ENCODE assay signal across 3 cellular contexts in the genomic region with DNA sequence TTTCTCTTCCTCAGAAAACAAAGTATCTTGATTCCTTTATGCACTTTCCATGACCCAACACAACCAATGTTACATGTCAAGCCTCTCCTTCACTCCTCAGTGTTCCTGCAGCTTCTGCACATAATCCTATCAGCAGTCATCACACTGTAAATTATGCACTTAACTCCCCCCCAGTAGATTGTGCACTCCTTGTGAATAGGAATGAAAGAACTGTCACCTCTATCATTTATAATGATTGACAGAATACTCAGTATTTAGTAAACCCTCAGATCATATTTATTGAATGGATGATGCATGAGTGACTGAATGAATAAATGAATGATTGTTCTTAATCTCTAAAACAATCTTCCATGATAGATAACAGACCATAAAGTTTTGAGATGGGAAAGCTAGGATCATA.
"Had no signal": no experiment of that assay in that cellular context is flagged by ENCODE, and none has a peak within 500 bp of the region (broad histone marks: within the 10 kb centered on the region; RNA-seq: fewer than 3 reads in every experiment).

No MANE protein-coding gene starts in this region.

- DNase-seq: GDM1, GF-D8 had no signal

- H3K4me3 ChIP-seq: GM12878 had no signal
